ENCODE assay signal across 8 cellular contexts in genomic region chr16:31453255-31454204, GRCh38. TPM values are rescaled to one million over a fixed set of nuclear protein-coding genes. Genes with fewer than 3 reads are reported as not detected.
A peak's percentile ranks its signal among the peaks of the same experiment; 100 is the strongest.
DNase-seq lines count a peak whose midpoint lies in the region; ATAC-seq and TF ChIP-seq lines count a peak whose summit lies in the region.

No MANE protein-coding gene starts in this region.

- POLR2A ChIA-PET in SK-N-SH (lab: Yijun Ruan, JAX) = interaction anchor here (0.7 kb wide), 1 partner anchor 11 kb away, joined by 3 read pairs; the partner anchor contains the start of gene ZNF843

- intact Hi-C loops in prostate gland (cut with DNase I) = no loop called here

- no peak overlapping the region; the same call in 1 of the 2 replicates for H2AFZ ChIP-seq in GM23248
- no peak overlapping the region for H2AFZ ChIP-seq in SK-N-SH (ENCODE audit: low read depth)

- in situ Hi-C loops in GM23248 (cut with MboI) = no loop called here

- DNase-seq in GM23248 = peak; percentile 75
- no peak for DNase-seq in SK-N-SH
- DNase-seq in foreskin fibroblast = peak; percentile 36 to 59
- DNase-seq in prostate gland (ENCODE audit: low spot score) = no peak
- DNase-seq in SW480 (ENCODE audit: low spot score) = no peak
- DNase-seq in NCI-H128 (lab: John Stamatoyannopoulos, UW; ENCODE audit: unreplicated experiment) = no peak
- DNase-seq in Kasumi-1 (lab: John Stamatoyannopoulos, UW) = no peak

- no peak for TF ChIP-seq POLR2A in prostate gland (IDR thresholded peaks at IDR 0.05)

- H3K36me3 ChIP-seq in GM23248 (ENCODE audit: low read depth) (no peaks in the 10 kb centered on the region), SK-N-SH (replicated peaks in 1 of 2; ENCODE audit: control insufficient read depth in 1 of 2, insufficient read depth in 2 of 2, low read length in 1 of 2) (peaks cover 3 to 10% of the 10 kb centered on the region in 2 experiments), prostate gland (no peaks in the 10 kb centered on the region)

- H3K9me3 ChIP-seq in GM23248 (ENCODE audit: low read depth) (no peaks in the 10 kb centered on the region), SK-N-SH (no peaks in the 10 kb centered on the region), prostate gland (no peaks in the 10 kb centered on the region)

- peak overlapping the region; percentile 94 for H3K27ac ChIP-seq in GM23248
- peak overlapping the region in 1 of 2 experiments; percentile 95; a peak in 2 of 4 replicates for H3K27ac ChIP-seq in SK-N-SH (ENCODE audit: low read depth in 2 of 2, low read length in 1 of 2)
- H3K27ac ChIP-seq in prostate gland = peak overlapping the region; percentile 28 to 41

- H4K20me1 ChIP-seq in GM23248 (ENCODE audit: insufficient read depth) = no peaks in the 10 kb centered on the region
- H4K20me1 ChIP-seq in SK-N-SH (ENCODE audit: insufficient read depth) = peaks cover 38% of the 10 kb centered on the region

- peak overlapping the region; percentile 52 for H3K4me3 ChIP-seq in GM23248
- no peak overlapping the region for H3K4me3 ChIP-seq in SK-N-SH (ENCODE audit: low read depth in 2 of 2, low read length in 1 of 2)
- peak overlapping the region in 1 of 2 donors; percentile 10 for H3K4me3 ChIP-seq in foreskin fibroblast (ENCODE audit: low read depth in 1 of 2, low read length in 2 of 2)
- no peak overlapping the region for H3K4me3 ChIP-seq in prostate gland

- H3K27me3 ChIP-seq in GM23248 (replicated peaks; ENCODE audit: insufficient read depth) (no peaks in the 10 kb centered on the region), SK-N-SH (ENCODE audit: insufficient read depth) (no peaks in the 10 kb centered on the region), prostate gland (replicated peaks; ENCODE audit: insufficient read depth) (no peaks in the 10 kb centered on the region)

- H3K9ac ChIP-seq in GM23248 (peak overlapping the region; percentile 70), SK-N-SH (no peak overlapping the region)

- H3F3A ChIP-seq in GM23248 (ENCODE audit: insufficient read depth) (peaks cover 33% of the 10 kb centered on the region), SK-N-SH (replicated peaks; ENCODE audit: insufficient read depth) (peaks cover 24% of the 10 kb centered on the region)

- no peak for TF ChIP-seq EP300 in SK-N-SH (IDR thresholded peaks at IDR 0.05; ENCODE audit: borderline replicate concordance in 1 of 2, low read depth in 1 of 2, low read length in 1 of 2)

- WGBS in GM23248 (ENCODE audit: low coverage in 1 of 2, low lambda C conversion rate in 2 of 2, missing lambda C conversion rate in 2 of 2), 2 experiments = 11 to 13% methylated on average over 17 to 20 of the region's 20 CpGs
- 74% methylated on average over 18 of the region's 20 CpGs for WGBS in SK-N-SH (ENCODE audit: low lambda C conversion rate)
- 41% methylated on average over 19 of the region's 20 CpGs for WGBS in prostate gland

- CTCF ChIA-PET in SK-N-SH (lab: Yijun Ruan, JAX) = interaction anchor here (0.8 to 2.6 kb wide), 4 partner anchors 10 to 415 kb away, joined by 3 to 33 read pairs (median 8); partner anchors contain the start of gene ZNF843

- H3K4me1 ChIP-seq in GM23248 (ENCODE audit: insufficient read depth) = peaks cover 56% of the 10 kb centered on the region
- H3K4me1 ChIP-seq in SK-N-SH (ENCODE audit: control insufficient read depth in 1 of 2, insufficient read depth in 2 of 2, low read depth in 1 of 2, low read length in 1 of 2) = peaks cover 44 to 53% of the 10 kb centered on the region in 2 experiments; a peak in 3 of 4 replicates
- H3K4me1 ChIP-seq in prostate gland (replicated peaks) = peaks cover 26% of the 10 kb centered on the region

- TF ChIP-seq CTCF in SK-N-SH (IDR thresholded peaks at IDR 0.05) (no peak), foreskin fibroblast (IDR thresholded peaks at IDR 0.05; ENCODE audit: low read depth, low read length) (no peak), prostate gland (IDR thresholded peaks at IDR 0.05) (no peak)

- H3K9me2 ChIP-seq in GM23248 (ENCODE audit: insufficient read depth) (no peaks in the 10 kb centered on the region), SK-N-SH (no peaks in the 10 kb centered on the region)

- H3K79me2 ChIP-seq in GM23248 (ENCODE audit: insufficient read depth) (peaks cover 52% of the 10 kb centered on the region), SK-N-SH (ENCODE audit: insufficient read depth) (peaks cover 62% of the 10 kb centered on the region)

- H3K4me2 ChIP-seq in GM23248 (ENCODE audit: unreplicated experiment) = peak overlapping the region; percentile 49
- peak overlapping the region; percentile 62 for H3K4me2 ChIP-seq in SK-N-SH

- no peak for ATAC-seq in HG02678 (IDR thresholded peaks at IDR 0.05; ENCODE audit: unreplicated experiment)

- TF ChIP-seq RAD21 in SK-N-SH (IDR thresholded peaks at IDR 0.05; ENCODE audit: low read length) = no peak

TF ChIP-seq in SK-N-SH, 30 proteins besides CTCF, POLR2A, EP300 and RAD21:
- no peak for TF ChIP-seq POLR2AphosphoS5 (IDR thresholded peaks at IDR 0.05; ENCODE audit: low read depth, low read length)
- no peak for TF ChIP-seq ZBTB33 (IDR thresholded peaks at IDR 0.05; ENCODE audit: borderline replicate concordance, low read depth)
- TF ChIP-seq USF1 (IDR thresholded peaks at IDR 0.05; ENCODE audit: borderline replicate concordance, low read depth) = no peak

RNA-seq across cellular contexts. Expression of gene ARMC5, which starts 5.8 kb away (rescaled TPM):
- total RNA-seq in GM23248 (2014; rRNA removed; shearing (Covaris generic)) = 11.2 and 14.3 TPM in 2 replicates
- polyA plus RNA-seq in GM23248 (2016; fragmentation: Nextera tagmentation; extraction: Ambion mirVana) (5.0 and 7.0 TPM in 2 replicates), SK-N-SH (2012; rRNA removed) (7.0 and 8.9 TPM in 2 replicates)
- polyA plus RNA-seq in SK-N-SH (2012; cell fraction: cytosol; rRNA removed) = 3.1 and 4.3 TPM in 2 replicates
- polyA plus RNA-seq in SK-N-SH (2012; cell fraction: nucleus; rRNA removed) = 27.4 and 34.6 TPM in 2 replicates
- 10 to 100 TPM; 10.0 to 20.3 TPM for total RNA-seq in prostate gland

RNA-seq across cellular contexts. Expression of gene ZNF843, which starts 10.9 kb away (rescaled TPM):
- 0.22 and 0.38 TPM in 2 replicates for total RNA-seq in GM23248 (2014; rRNA removed; shearing (Covaris generic))
- polyA plus RNA-seq in GM23248 (2016; fragmentation: Nextera tagmentation; extraction: Ambion mirVana) (0.39 and 0.41 TPM in 2 replicates), SK-N-SH (2012; rRNA removed) (0.45 and 0.61 TPM in 2 replicates)
- polyA plus RNA-seq in SK-N-SH (2012; cell fraction: cytosol; rRNA removed) = 0.28 and 0.49 TPM in 2 replicates
- polyA plus RNA-seq in SK-N-SH (2012; cell fraction: nucleus; rRNA removed) = 0.35 and 0.46 TPM in 2 replicates
- total RNA-seq in prostate gland = 1 to 10 TPM; 1.2 to 3.3 TPM

RNA-seq across cellular contexts. Expression of gene TGFB1I1, which starts 18.4 kb away (rescaled TPM):
- total RNA-seq in GM23248 (2014; rRNA removed; shearing (Covaris generic)) = 71.8 and 88.5 TPM in 2 replicates
- polyA plus RNA-seq in GM23248 (2016; fragmentation: Nextera tagmentation; extraction: Ambion mirVana) (174 and 177 TPM in 2 replicates), SK-N-SH (2012; rRNA removed) (29.7 and 30.4 TPM in 2 replicates)
- 15.3 and 29.1 TPM in 2 replicates for polyA plus RNA-seq in SK-N-SH (2012; cell fraction: cytosol; rRNA removed)
- 90.7 and 142 TPM in 2 replicates for polyA plus RNA-seq in SK-N-SH (2012; cell fraction: nucleus; rRNA removed)
- total RNA-seq in prostate gland = 100 to 1,000 TPM in 1 of 2 donors, 10 to 100 TPM in 1; 62.0 to 115 TPM

RNA-seq across cellular contexts. Expression of gene COX6A2, which starts 25.4 kb away (rescaled TPM):
- not detected in 2 replicates for total RNA-seq in GM23248 (2014; rRNA removed; shearing (Covaris generic))
- not detected in 2 replicates for polyA plus RNA-seq in GM23248 (2016; fragmentation: Nextera tagmentation; extraction: Ambion mirVana)
- not detected in 2 replicates for polyA plus RNA-seq in SK-N-SH (2012; rRNA removed)
- not detected in 2 replicates for polyA plus RNA-seq in SK-N-SH (2012; cell fraction: cytosol; rRNA removed)
- polyA plus RNA-seq in SK-N-SH (2012; cell fraction: nucleus; rRNA removed) = not detected in 2 replicates
- total RNA-seq in prostate gland = 1 to 10 TPM in 1 of 2 donors, not detected in 1; 3.9 TPM

RNA-seq across cellular contexts. Expression of gene SLC5A2, which starts 29.4 kb away (rescaled TPM):
- not detected in 2 replicates for total RNA-seq in GM23248 (2014; rRNA removed; shearing (Covaris generic))
- polyA plus RNA-seq in GM23248 (2016; fragmentation: Nextera tagmentation; extraction: Ambion mirVana) (4.7 and 4.8 TPM in 2 replicates), SK-N-SH (2012; rRNA removed) (0.31 and 0.58 TPM in 2 replicates)
- 0.12 and 0.14 TPM in 2 replicates for polyA plus RNA-seq in SK-N-SH (2012; cell fraction: cytosol; rRNA removed)
- polyA plus RNA-seq in SK-N-SH (2012; cell fraction: nucleus; rRNA removed) = 2.5 and 2.6 TPM in 2 replicates
- under 1 TPM; 0.55 to 0.62 TPM for total RNA-seq in prostate gland

Comparison
In these comparisons a context has a peak if more than half of its experiments do, and no peak if none do; other contexts are left out.
1. DNase-seq: peak in GM23248 (single experiment) and foreskin fibroblast (2 of 2); none in SK-N-SH (single experiment), prostate gland (single experiment), SW480 (single experiment), NCI-H128 (single experiment) and Kasumi-1 (0 of 2).